11 cellular contexts compared by ENCODE assay signal in the genomic region with DNA sequence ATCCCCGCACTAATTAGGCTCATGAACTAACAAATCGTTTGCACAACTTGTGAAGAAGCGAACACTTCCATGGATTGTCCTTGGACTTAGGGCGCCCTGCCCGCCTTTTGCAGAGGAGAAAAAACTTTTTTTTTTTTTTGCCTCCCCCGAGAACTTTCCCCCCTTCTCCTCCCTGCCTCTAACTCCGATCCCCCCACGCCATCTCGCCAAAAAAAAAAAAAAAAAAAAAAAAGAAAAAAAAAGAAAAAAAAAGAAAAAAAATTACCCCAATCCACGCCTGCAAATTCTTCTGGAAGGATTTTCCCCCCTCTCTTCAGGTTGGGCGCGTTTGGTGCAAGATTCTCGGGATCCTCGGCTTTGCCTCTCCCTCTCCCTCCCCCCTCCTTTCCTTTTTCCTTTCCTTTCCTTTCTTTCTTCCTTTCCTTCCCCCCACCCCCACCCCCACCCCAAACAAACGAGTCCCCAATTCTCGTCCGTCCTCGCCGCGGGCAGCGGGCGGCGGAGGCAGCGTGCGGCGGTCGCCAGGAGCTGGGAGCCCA. TPM values are rescaled to one million over a fixed set of nuclear protein-coding genes. Genes with fewer than 3 reads are reported as not detected.
DNase-seq lines count a peak whose midpoint lies in the region; ATAC-seq lines count a peak whose summit lies in the region.
"Had no signal": no experiment of that assay in that cellular context is flagged by ENCODE, and none has a peak within 500 bp of the region (broad histone marks: within the 10 kb centered on the region; RNA-seq: fewer than 3 reads in every experiment).

TSS of gene EMX2 (plus strand) at position 41 of the 539 bp plus-strand sequence. CDS start 522 bp downstream, outside the sequence.

- H3K9me3 Mint-ChIP-seq in T-helper 1 cell treated with Interleukin-12 subunit alpha and Interleukin-12 subunit beta and Interleukin-4 antibody, amounts not matched to agents 30 μg/mL and 1 μg/mL, for 36 hours = no peaks in the 10 kb centered on the region
- no peaks in the 10 kb centered on the region for H3K9me3 Mint-ChIP-seq in activated T-helper 2 cell treated with anti-CD3 and anti-CD28 coated beads, Interferon-gamma antibody, Interleukin-2, Interleukin-4, amounts not matched to agents 10 μg/mL and 5 μg/mL and 100 μg/mL, durations not matched to agents 14 hours and 24 hours and 36 hours
- H3K9me3 Mint-ChIP-seq in stimulated activated effector memory CD8-positive, alpha-beta T cell treated with anti-CD3 and anti-CD28 coated beads, Interleukin-12 subunit alpha, Interleukin-12 subunit beta, amount 100 ng/mL, for 72 hours = no peaks in the 10 kb centered on the region

- ATAC-seq in stimulated activated effector memory CD8-positive, alpha-beta T cell treated with anti-CD3 and anti-CD28 coated beads, Interleukin-12 subunit alpha, Interleukin-12 subunit beta, amount 100 ng/mL, for 72 hours = no peak
- no peak for ATAC-seq in HG02759 (IDR thresholded peaks at IDR 0.05; ENCODE audit: unreplicated experiment)

- no peaks in the 10 kb centered on the region for H3K9me3 ChIP-seq in iPS-15b (ENCODE audit: control insufficient read depth, insufficient read depth, low read length)

- peak within 1 kb of the TSS; percentile 43 for H3K4me3 ChIP-seq in iPS-15b (ENCODE audit: low read depth, low read length)

- H3K36me3 ChIP-seq in iPS-15b (ENCODE audit: control insufficient read depth, insufficient read depth, low read length) = no peaks in the 10 kb centered on the region

- intact Hi-C loops in activated T-helper 2 cell treated with anti-CD3 and anti-CD28 coated beads, Interferon-gamma antibody, Interleukin-2, Interleukin-4, amounts not matched to agents 10 μg/mL and 5 μg/mL and 100 μg/mL, durations not matched to agents 14 hours and 24 hours and 36 hours (cut with micrococcal nuclease) = loop anchor here (1.0 to 10.0 kb wide), 3 partner anchors 9 to 698 kb away; partner anchors contain the start of gene ENO4

- H3K4me1 Mint-ChIP-seq in T-helper 1 cell treated with Interleukin-12 subunit alpha and Interleukin-12 subunit beta and Interleukin-4 antibody, amounts not matched to agents 30 μg/mL and 1 μg/mL, for 36 hours (ENCODE audit: low read depth) = peaks cover 12% of the 10 kb centered on the region
- H3K4me1 Mint-ChIP-seq in activated T-helper 2 cell treated with anti-CD3 and anti-CD28 coated beads, Interferon-gamma antibody, Interleukin-2, Interleukin-4, amounts not matched to agents 10 μg/mL and 5 μg/mL and 100 μg/mL, durations not matched to agents 14 hours and 24 hours and 36 hours (ENCODE audit: low read depth) = peaks cover 4% of the 10 kb centered on the region
- peaks cover 20% of the 10 kb centered on the region for H3K4me1 Mint-ChIP-seq in stimulated activated effector memory CD8-positive, alpha-beta T cell treated with anti-CD3 and anti-CD28 coated beads, Interleukin-12 subunit alpha, Interleukin-12 subunit beta, amount 100 ng/mL, for 72 hours

- H3K4me1 ChIP-seq in iPS-15b (ENCODE audit: control insufficient read depth, insufficient read depth, low read length) = no peaks in the 10 kb centered on the region

- peaks cover 95% of the 10 kb centered on the region for H3K27me3 ChIP-seq in iPS-15b (ENCODE audit: control insufficient read depth, insufficient read depth, low read length)

- H3K27me3 Mint-ChIP-seq in T-helper 1 cell treated with Interleukin-12 subunit alpha and Interleukin-12 subunit beta and Interleukin-4 antibody, amounts not matched to agents 30 μg/mL and 1 μg/mL, for 36 hours (ENCODE audit: low read depth) = peaks cover 90% of the 10 kb centered on the region
- peaks cover 80% of the 10 kb centered on the region for H3K27me3 Mint-ChIP-seq in activated T-helper 2 cell treated with anti-CD3 and anti-CD28 coated beads, Interferon-gamma antibody, Interleukin-2, Interleukin-4, amounts not matched to agents 10 μg/mL and 5 μg/mL and 100 μg/mL, durations not matched to agents 14 hours and 24 hours and 36 hours (ENCODE audit: low read depth)

- no peak within 1 kb of the TSS for H3K9ac ChIP-seq in iPS-15b (ENCODE audit: low read depth, low read length)

- DNase-seq in T-helper 1 cell (no peak), C1 segment of cervical spinal cord (lab: John Stamatoyannopoulos, UW) (no peak), NCI-H524 treated with DMSO at 0.1 percent for 48 hours (lab: John Stamatoyannopoulos, UW) (no peak)
- no peak for DNase-seq in activated T-helper 2 cell treated with anti-CD3 and anti-CD28 coated beads, Interferon-gamma antibody, Interleukin-2, Interleukin-4, amounts not matched to agents 10 μg/mL and 5 μg/mL and 100 μg/mL, durations not matched to agents 14 hours and 24 hours and 36 hours (ENCODE audit: low spot score)
- no peak for DNase-seq in stimulated activated effector memory CD8-positive, alpha-beta T cell treated with anti-CD3 and anti-CD28 coated beads, Interleukin-12 subunit alpha, Interleukin-12 subunit beta, amount 100 ng/mL, for 72 hours (ENCODE audit: low spot score in 2 of 2)
- DNase-seq: SIG-M5 had no signal

- peaks cover 3% of the 10 kb centered on the region for H3K36me3 Mint-ChIP-seq in T-helper 1 cell treated with Interleukin-12 subunit alpha and Interleukin-12 subunit beta and Interleukin-4 antibody, amounts not matched to agents 30 μg/mL and 1 μg/mL, for 36 hours (ENCODE audit: low read depth)
- no peaks in the 10 kb centered on the region for H3K36me3 Mint-ChIP-seq in activated T-helper 2 cell treated with anti-CD3 and anti-CD28 coated beads, Interferon-gamma antibody, Interleukin-2, Interleukin-4, amounts not matched to agents 10 μg/mL and 5 μg/mL and 100 μg/mL, durations not matched to agents 14 hours and 24 hours and 36 hours (ENCODE audit: low read depth)
- no peaks in the 10 kb centered on the region for H3K36me3 Mint-ChIP-seq in stimulated activated effector memory CD8-positive, alpha-beta T cell treated with anti-CD3 and anti-CD28 coated beads, Interleukin-12 subunit alpha, Interleukin-12 subunit beta, amount 100 ng/mL, for 72 hours

- no peak within 1 kb of the TSS for H3K4me3 Mint-ChIP-seq in T-helper 1 cell treated with Interleukin-12 subunit alpha and Interleukin-12 subunit beta and Interleukin-4 antibody, amounts not matched to agents 30 μg/mL and 1 μg/mL, for 36 hours
- H3K4me3 Mint-ChIP-seq in activated T-helper 2 cell treated with anti-CD3 and anti-CD28 coated beads, Interferon-gamma antibody, Interleukin-2, Interleukin-4, amounts not matched to agents 10 μg/mL and 5 μg/mL and 100 μg/mL, durations not matched to agents 14 hours and 24 hours and 36 hours (ENCODE audit: low read depth) = no peak within 1 kb of the TSS
- H3K4me3 Mint-ChIP-seq in stimulated activated effector memory CD8-positive, alpha-beta T cell treated with anti-CD3 and anti-CD28 coated beads, Interleukin-12 subunit alpha, Interleukin-12 subunit beta, amount 100 ng/mL, for 72 hours = peak within 1 kb of the TSS; percentile 26

- H3K27ac Mint-ChIP-seq in T-helper 1 cell treated with Interleukin-12 subunit alpha and Interleukin-12 subunit beta and Interleukin-4 antibody, amounts not matched to agents 30 μg/mL and 1 μg/mL, for 36 hours = peak within 1 kb of the TSS; percentile 84
- peak within 1 kb of the TSS; percentile 38 for H3K27ac Mint-ChIP-seq in activated T-helper 2 cell treated with anti-CD3 and anti-CD28 coated beads, Interferon-gamma antibody, Interleukin-2, Interleukin-4, amounts not matched to agents 10 μg/mL and 5 μg/mL and 100 μg/mL, durations not matched to agents 14 hours and 24 hours and 36 hours
- H3K27ac Mint-ChIP-seq in stimulated activated effector memory CD8-positive, alpha-beta T cell treated with anti-CD3 and anti-CD28 coated beads, Interleukin-12 subunit alpha, Interleukin-12 subunit beta, amount 100 ng/mL, for 72 hours = no peak within 1 kb of the TSS

RNA-seq across cellular contexts. Expression of gene EMX2, which starts in this region (rescaled TPM):
- total RNA-seq in activated T-helper 2 cell treated with anti-CD3 and anti-CD28 coated beads, Interferon-gamma antibody, Interleukin-2, Interleukin-4, amounts not matched to agents 10 μg/mL and 5 μg/mL and 100 μg/mL, durations not matched to agents 14 hours and 24 hours and 36 hours = not detected in 2 replicates
- total RNA-seq: lung microvascular endothelial cell, M059J had no signal
